Comparison of ENCODE assay signal across 16 cellular contexts in the genomic region with DNA sequence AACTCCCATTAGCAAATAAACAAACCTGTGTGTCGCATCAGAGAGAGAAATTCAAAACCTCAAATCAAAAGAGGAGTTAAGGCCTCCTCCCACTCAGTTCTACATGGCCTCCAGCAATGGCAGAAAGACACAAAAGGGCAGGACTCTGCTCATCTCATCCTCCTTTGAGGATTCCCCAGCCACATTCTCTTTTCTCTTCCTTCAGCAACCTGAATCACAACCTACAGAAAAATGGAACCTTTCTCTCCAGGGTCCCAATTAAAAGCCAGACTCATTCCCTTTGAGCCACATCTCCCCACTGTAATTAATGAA. TPM values are rescaled to one million over a fixed set of nuclear protein-coding genes. Genes with fewer than 3 reads are reported as not detected.
DNase-seq lines count a peak whose midpoint lies in the region; TF ChIP-seq lines count a peak whose summit lies in the region.
"Had no signal": no experiment of that assay in that cellular context is flagged by ENCODE, and none has a peak within 500 bp of the region (broad histone marks: within the 10 kb centered on the region; RNA-seq: fewer than 3 reads in every experiment).

No MANE protein-coding gene starts in this region.

- TF ChIP-seq CTCF in MCF 10A (IDR thresholded peaks at IDR 0.05; ENCODE audit: unreplicated experiment) (no peak), breast epithelium (IDR thresholded peaks at IDR 0.05) (no peak), OCI-LY7 (conservative IDR thresholded peaks at IDR 0.05; ENCODE audit: low read length) (no peak), fibroblast of lung (conservative IDR thresholded peaks at IDR 0.05 in 1 of 2, IDR thresholded peaks at IDR 0.05 in 1 of 2; ENCODE audit: low read depth in 1 of 2, low read length in 2 of 2) (no peak), GM13977 (IDR thresholded peaks at IDR 0.05; ENCODE audit: extremely low read depth, insufficient read depth, missing control alignments) (no peak)

- H3K27me3 ChIP-seq in breast epithelium (no peaks in the 10 kb centered on the region), fibroblast of lung (ENCODE audit: control insufficient read depth, insufficient read depth, low read length) (no peaks in the 10 kb centered on the region)
- H3K27me3 ChIP-seq: right atrium auricular region, upper lobe of right lung had no signal

- no peaks in the 10 kb centered on the region for H3K9me3 ChIP-seq in breast epithelium
- no peaks in the 10 kb centered on the region for H3K9me3 ChIP-seq in OCI-LY7 (ENCODE audit: low read length)
- no peaks in the 10 kb centered on the region for H3K9me3 ChIP-seq in fibroblast of lung (ENCODE audit: control insufficient read depth, insufficient read depth, low read depth, low read length)
- H3K9me3 ChIP-seq: right atrium auricular region, upper lobe of right lung had no signal

- peaks cover 100% of the 10 kb centered on the region for H3K79me2 ChIP-seq in OCI-LY7 (ENCODE audit: insufficient read depth, low read depth, low read length)
- H3K79me2 ChIP-seq in fibroblast of lung (ENCODE audit: control insufficient read depth, insufficient read depth, low read length), result peaks cover 88% of the 10 kb centered on the region

- no peak overlapping the region for H3K9ac ChIP-seq in fibroblast of lung (ENCODE audit: insufficient read depth, low read length)

- CTCF ChIA-PET in MCF 10A (lab: Yijun Ruan, JAX) (interaction anchor here (0.9 to 4.8 kb wide), 5 partner anchors 9 to 160 kb away, joined by 3 to 39 read pairs (median 6); a partner anchor contains a TSS), OCI-LY7 (lab: Charles Lee; ENCODE audit: unreplicated experiment) (no interaction called here)

- in situ Hi-C loops in GM13977 (cut with MboI; ENCODE audit: low pct_unique_long_range_greater_than_20kb, low sequenced_read_pairs, unreplicated experiment), result no loop called here

- POLR2A ChIA-PET in MCF 10A (lab: Yijun Ruan, JAX) (interaction anchor here (0.7 to 13.4 kb wide), 16 partner anchors 8 to 197 kb away, joined by 3 to 161 read pairs (median 7); a partner anchor contains a TSS), OCI-LY7 (lab: Charles Lee) (interaction anchor here (0.6 to 1.5 kb wide), 4 partner anchors 63 to 150 kb away, joined by 3 to 5 read pairs (median 5); no protein-coding TSS in a partner anchor)

- no peak for TF ChIP-seq POLR2A in breast epithelium (IDR thresholded peaks at IDR 0.05)

- intact Hi-C loops in MCF 10A (cut with micrococcal nuclease) (loop anchor here (5.0 kb wide), 1 partner anchor 45 kb away; no protein-coding TSS in a partner anchor), breast epithelium (cut with DNase I; ENCODE audit: low total_unique reads) (no loop called here), OCI-LY7 (cut with micrococcal nuclease; ENCODE audit: unreplicated experiment) (no loop called here)

- H3K4me3 Mint-ChIP-seq in MCF 10A (ENCODE audit: unreplicated experiment), result peak overlapping the region; percentile 38
- H3K4me3 Mint-ChIP-seq in stimulated activated naive CD8-positive, alpha-beta T cell treated with anti-CD3 and anti-CD28 coated beads, Interleukin-15, Interleukin-2, amounts not matched to agents 100 ng/mL and 50 ng/mL, for 24 hours, result no peak overlapping the region
- H3K4me3 Mint-ChIP-seq: neural crest cell had no signal

- H3K9me2 ChIP-seq in OCI-LY7 (ENCODE audit: insufficient read depth, low read length), result no peaks in the 10 kb centered on the region

- H3K4me3 ChIP-seq in breast epithelium, result no peak overlapping the region
- H3K4me3 ChIP-seq in OCI-LY7 (ENCODE audit: low read depth, low read length, poor library complexity, severe bottlenecking), result no peak overlapping the region
- H3K4me3 ChIP-seq in fibroblast of lung (replicated peaks in 1 of 4; ENCODE audit: control extremely low read depth in 1 of 4, insufficient read depth in 1 of 4, low read depth in 3 of 4, low read length in 4 of 4), result no peak overlapping the region
- H3K4me3 ChIP-seq: right atrium auricular region, upper lobe of right lung had no signal

- no peak overlapping the region for H2AFZ ChIP-seq in OCI-LY7 (ENCODE audit: low read length)
- H2AFZ ChIP-seq in fibroblast of lung (ENCODE audit: low read length), result no peak overlapping the region

- H3K4me1 ChIP-seq in breast epithelium (no peaks in the 10 kb centered on the region), OCI-LY7 (ENCODE audit: insufficient read depth, low read length, poor library complexity, severe bottlenecking) (peaks cover 68% of the 10 kb centered on the region), fibroblast of lung (ENCODE audit: control insufficient read depth, extremely low read depth, insufficient read depth, low read length) (peaks cover 20% of the 10 kb centered on the region)
- H3K4me1 ChIP-seq: upper lobe of right lung had no signal

- peaks cover 60% of the 10 kb centered on the region for H4K20me1 ChIP-seq in OCI-LY7 (ENCODE audit: insufficient read depth, low read length)
- no peaks in the 10 kb centered on the region for H4K20me1 ChIP-seq in fibroblast of lung (ENCODE audit: control insufficient read depth, extremely low read depth, insufficient read depth, low read length)

- H3K27ac Mint-ChIP-seq in MCF 10A (ENCODE audit: low read depth, unreplicated experiment), result peak overlapping the region; percentile 99
- H3K27ac Mint-ChIP-seq in stimulated activated naive CD8-positive, alpha-beta T cell treated with anti-CD3 and anti-CD28 coated beads, Interleukin-15, Interleukin-2, amounts not matched to agents 100 ng/mL and 50 ng/mL, for 24 hours, result peak overlapping the region; percentile 33

- peaks cover 9% of the 10 kb centered on the region for H3K9me3 Mint-ChIP-seq in MCF 10A (ENCODE audit: unreplicated experiment)
- no peaks in the 10 kb centered on the region for H3K9me3 Mint-ChIP-seq in stimulated activated naive CD8-positive, alpha-beta T cell treated with anti-CD3 and anti-CD28 coated beads, Interleukin-15, Interleukin-2, amounts not matched to agents 100 ng/mL and 50 ng/mL, for 24 hours
- H3K9me3 Mint-ChIP-seq: effector memory CD8-positive, alpha-beta T cell; neural crest cell had no signal

- BruUV-seq in MCF 10A (replicated peaks; lab: Mats Ljungman, UMichigan) (no TSS peak), OCI-LY7 (replicated peaks; lab: Mats Ljungman, UMichigan) (no TSS peak)

- peaks cover 6% of the 10 kb centered on the region for H3K36me3 Mint-ChIP-seq in MCF 10A (ENCODE audit: insufficient read depth, unreplicated experiment)
- peaks cover 27% of the 10 kb centered on the region for H3K36me3 Mint-ChIP-seq in stimulated activated naive CD8-positive, alpha-beta T cell treated with anti-CD3 and anti-CD28 coated beads, Interleukin-15, Interleukin-2, amounts not matched to agents 100 ng/mL and 50 ng/mL, for 24 hours (ENCODE audit: low read depth)

- H3K27ac ChIP-seq in breast epithelium (peak overlapping the region in 1 of 2 donors; percentile 27), OCI-LY7 (ENCODE audit: low read depth, low read length, poor library complexity, severe bottlenecking) (no peak overlapping the region), fibroblast of lung (ENCODE audit: insufficient read depth, low read length) (peak overlapping the region; percentile 95)
- H3K27ac ChIP-seq: right atrium auricular region, upper lobe of right lung had no signal

- H3K4me2 ChIP-seq in OCI-LY7 (ENCODE audit: low read length) (peak overlapping the region; percentile 21; the same call in 1 of the 2 replicates), fibroblast of lung (ENCODE audit: extremely low read depth, insufficient read depth, low read length) (no peak overlapping the region)

- DNase-seq in MCF 10A (ENCODE audit: unreplicated experiment), result peak; percentile 17
- DNase-seq in breast epithelium (ENCODE audit: low spot score in 2 of 2), result no peak
- DNase-seq in OCI-LY7 (ENCODE audit: low spot score), result no peak
- no peak for DNase-seq in fibroblast of lung (ENCODE audit: low read depth in 2 of 2)
- DNase-seq in NCI-H2107 (lab: John Stamatoyannopoulos, UW), result no peak
- no peak for DNase-seq in GM13977 (ENCODE audit: low spot score)
- no peak for DNase-seq in NCI-H2196 (lab: John Stamatoyannopoulos, UW; ENCODE audit: unreplicated experiment)
- DNase-seq: central memory CD4-positive, alpha-beta T cell; effector memory CD8-positive, alpha-beta T cell; NCI-H1436; stimulated activated CD4-positive, alpha-beta T cell treated with anti-CD3 and anti-CD28 coated beads, Interleukin-2, amount 100 ng/mL, for 48 hours; SW 1271; upper lobe of right lung had no signal

- H3K4me1 Mint-ChIP-seq in MCF 10A (ENCODE audit: insufficient read depth, unreplicated experiment), result peaks cover 63% of the 10 kb centered on the region
- H3K4me1 Mint-ChIP-seq in stimulated activated naive CD8-positive, alpha-beta T cell treated with anti-CD3 and anti-CD28 coated beads, Interleukin-15, Interleukin-2, amounts not matched to agents 100 ng/mL and 50 ng/mL, for 24 hours (ENCODE audit: low read depth), result peaks cover 87% of the 10 kb centered on the region

- H3K36me3 ChIP-seq in breast epithelium (no peaks in the 10 kb centered on the region), OCI-LY7 (ENCODE audit: insufficient read depth, low read length) (peaks cover 27% of the 10 kb centered on the region), fibroblast of lung (ENCODE audit: control insufficient read depth, insufficient read depth, low read length) (no peaks in the 10 kb centered on the region)
- H3K36me3 ChIP-seq: right atrium auricular region, upper lobe of right lung had no signal

- H3K27me3 Mint-ChIP-seq in MCF 10A (ENCODE audit: insufficient read depth, unreplicated experiment), result no peaks in the 10 kb centered on the region
- H3K27me3 Mint-ChIP-seq in stimulated activated naive CD8-positive, alpha-beta T cell treated with anti-CD3 and anti-CD28 coated beads, Interleukin-15, Interleukin-2, amounts not matched to agents 100 ng/mL and 50 ng/mL, for 24 hours, result no peaks in the 10 kb centered on the region
- H3K27me3 Mint-ChIP-seq: effector memory CD8-positive, alpha-beta T cell had no signal

RNA-seq across cellular contexts. Expression of a gene that starts 7.9 kb away (rescaled TPM):
- total RNA-seq in MCF 10A (2022), result 33.8 and 35.7 TPM in 2 replicates
- 10 to 100 TPM in 1 of 3 donors, 1 to 10 TPM in 2; 6.4 to 20.5 (median 8.5) TPM for total RNA-seq in breast epithelium
- 24.6 and 28.7 TPM in 2 replicates for total RNA-seq in OCI-LY7 (2014; rRNA removed; shearing (Covaris generic))
- total RNA-seq in OCI-LY7 (2022), result 67.0 and 79.9 TPM in 2 replicates
- 22.6 and 70.2 TPM in 2 replicates for total RNA-seq in fibroblast of lung
- 22.7 and 38.2 TPM in 2 replicates for polyA plus RNA-seq in fibroblast of lung
- polyA plus RNA-seq in fibroblast of lung (2012), result 14.4 and 25.6 TPM in 2 replicates
- 8.6 and 29.1 TPM in 2 replicates for polyA minus RNA-seq in fibroblast of lung (ENCODE audit: low replicate concordance)
